28 cellular contexts compared by ENCODE assay signal in genomic region chr21:38531610-38532009, GRCh38. TPM values are rescaled to one million over a fixed set of nuclear protein-coding genes. Genes with fewer than 3 reads are reported as not detected.
DNase-seq lines count a peak whose midpoint lies in the region; ATAC-seq and TF ChIP-seq lines count a peak whose summit lies in the region.
"Had no signal": no experiment of that assay in that cellular context is flagged by ENCODE, and none has a peak within 500 bp of the region (broad histone marks: within the 10 kb centered on the region; RNA-seq: fewer than 3 reads in every experiment).

No MANE protein-coding gene starts in this region.

- H3K4me1 ChIP-seq in adipocyte (ENCODE audit: control insufficient read depth, insufficient read depth, low read length) = peaks cover 14% of the 10 kb centered on the region
- no peaks in the 10 kb centered on the region for H3K4me1 ChIP-seq in gastroesophageal sphincter
- H3K4me1 ChIP-seq: SJCRH30 had no signal

- WGBS in gastroesophageal sphincter (ENCODE audit: low coverage in 1 of 2), 2 donors = 32 to 81% methylated on average over 3 to 5 of the region's 5 CpGs

- no peak overlapping the region for H3K27ac ChIP-seq in gastroesophageal sphincter
- H3K27ac ChIP-seq: neutrophil, PC-9, SJCRH30, vagina had no signal

- H3K36me3 ChIP-seq in adipocyte (ENCODE audit: control insufficient read depth, insufficient read depth, low read length, severe bottlenecking) (no peaks in the 10 kb centered on the region), gastroesophageal sphincter (no peaks in the 10 kb centered on the region)
- H3K36me3 ChIP-seq: neutrophil, SJCRH30, vagina had no signal

- TF ChIP-seq EP300 in gastroesophageal sphincter (IDR thresholded peaks at IDR 0.05) = no peak

- no peak overlapping the region for H3K4me3 ChIP-seq in AG10803 (ENCODE audit: low read length)
- H3K4me3 ChIP-seq in adipocyte (ENCODE audit: low read length) = peak overlapping the region; percentile 62
- H3K4me3 ChIP-seq in fibroblast of pulmonary artery (replicated peaks; ENCODE audit: low read depth, low read length) = no peak overlapping the region
- no peak overlapping the region for H3K4me3 ChIP-seq in skeletal muscle cell (ENCODE audit: low read depth, low read length)
- H3K4me3 ChIP-seq in gastroesophageal sphincter = no peak overlapping the region
- H3K4me3 ChIP-seq: mucosa of descending colon, PC-9, SJCRH30, vagina had no signal

- H3K9me3 ChIP-seq in adipocyte (ENCODE audit: control insufficient read depth, low read length) (no peaks in the 10 kb centered on the region), gastroesophageal sphincter (no peaks in the 10 kb centered on the region)
- H3K9me3 ChIP-seq: mucosa of descending colon, neutrophil, SJCRH30, vagina had no signal

- no peak overlapping the region for H3K9ac ChIP-seq in adipocyte (ENCODE audit: low read length)

- H3K27me3 ChIP-seq in adipocyte (replicated peaks; ENCODE audit: control insufficient read depth, insufficient read depth, low read length) = peaks cover 10% of the 10 kb centered on the region
- peaks cover 7% of the 10 kb centered on the region for H3K27me3 ChIP-seq in gastroesophageal sphincter
- H3K27me3 ChIP-seq: neutrophil, SJCRH30, vagina had no signal

- TF ChIP-seq POLR2A in gastroesophageal sphincter (IDR thresholded peaks at IDR 0.05) = no peak

- DNase-seq in AG10803 (ENCODE audit: low read depth) (peak; percentile 73), adipocyte (ENCODE audit: low read depth) (peak; percentile 79), fibroblast of pulmonary artery (ENCODE audit: low read depth) (peak; percentile 6), skeletal muscle cell (ENCODE audit: low read depth) (peak; percentile 6), NOMO-1 treated with DMSO at 0.1 percent for 48 hours (lab: John Stamatoyannopoulos, UW; ENCODE audit: unreplicated experiment) (no peak)
- DNase-seq: activated CD4-positive, alpha-beta T cell treated with anti-CD3 and anti-CD28 coated beads, Interleukin-2, amount 10 ng/mL, durations not matched to agents 24 days and 14 days; activated CD8-positive, alpha-beta memory T cell treated with anti-CD3 and anti-CD28 coated beads, Interleukin-2, amount 10 ng/mL, durations not matched to agents 7 days and 5 days; activated naive CD8-positive, alpha-beta T cell treated with anti-CD3 and anti-CD28 coated beads, Interleukin-2, amount 10 ng/mL, durations not matched to agents 7 days and 5 days; CD8-positive, alpha-beta memory T cell; HCEC 1CT; head of caudate nucleus; Kasumi-1; mucosa of descending colon; NCI-H1048; NCI-H1930; PC-9; SJCRH30; stimulated activated CD4-positive, alpha-beta T cell treated with anti-CD3 and anti-CD28 coated beads, Interleukin-12 subunit alpha, Interleukin-12 subunit beta, amount 100 ng/mL, for 4 hours; stimulated activated CD8-positive, alpha-beta memory T cell treated with anti-CD3 and anti-CD28 coated beads, Interleukin-4, amount 100 ng/mL, for 48 hours; substantia nigra; T-helper 17 cell had no signal

- TF ChIP-seq CTCF in AG10803 (conservative IDR thresholded peaks at IDR 0.05; ENCODE audit: low read length) (no peak), fibroblast of pulmonary artery (IDR thresholded peaks at IDR 0.05; ENCODE audit: low read length, missing control alignments) (no peak), gastroesophageal sphincter (IDR thresholded peaks at IDR 0.05) (no peak)

- no peak for ATAC-seq in HG03045 (IDR thresholded peaks at IDR 0.05; ENCODE audit: unreplicated experiment)
- no peak for ATAC-seq in gastroesophageal sphincter
- ATAC-seq in GM21447 (IDR thresholded peaks at IDR 0.05; ENCODE audit: unreplicated experiment) = no peak
- ATAC-seq: activated CD8-positive, alpha-beta memory T cell treated with anti-CD3 and anti-CD28 coated beads, Interleukin-2, amount 10 ng/mL, durations not matched to agents 7 days and 5 days; left lobe of liver; mucosa of descending colon; T-helper 17 cell had no signal

RNA-seq across cellular contexts. Expression of gene ERG, which starts 33.3 kb away (rescaled TPM):
- 10 to 100 TPM in 3 of 4 donors, 1 to 10 TPM in 1; 3.3 to 12.4 (median 10.9) TPM for total RNA-seq in gastroesophageal sphincter
- total RNA-seq: activated CD8-positive, alpha-beta memory T cell treated with anti-CD3 and anti-CD28 coated beads, Interleukin-2, amount 10 ng/mL, durations not matched to agents 7 days and 5 days; activated naive CD8-positive, alpha-beta T cell treated with anti-CD3 and anti-CD28 coated beads, Interleukin-2, amount 10 ng/mL, durations not matched to agents 7 days and 5 days; CD8-positive, alpha-beta memory T cell; epithelial cell of proximal tubule; PC-9; SJCRH30; T-helper 17 cell had no signal
